ENCODE assay signal across 19 cellular contexts in genomic region chr10:21737061-21737460, GRCh38.
DNase-seq lines count a peak whose midpoint lies in the region; ATAC-seq and TF ChIP-seq lines count a peak whose summit lies in the region.
"Had no signal": no experiment of that assay in that cellular context is flagged by ENCODE, and none has a peak within 500 bp of the region (broad histone marks: within the 10 kb centered on the region; RNA-seq: fewer than 3 reads in every experiment).

No MANE protein-coding gene starts in this region.

- peak overlapping the region; percentile 5 for H3K27ac Mint-ChIP-seq in activated CD4-positive, alpha-beta T cell treated with anti-CD3 and anti-CD28 coated beads, Interleukin-2, amount 10 ng/mL, durations not matched to agents 24 days and 14 days
- peak overlapping the region; percentile 1 for H3K27ac Mint-ChIP-seq in activated T-helper 1 cell treated with anti-CD3 and anti-CD28 coated beads, Interleukin-12 subunit alpha, Interleukin-12 subunit beta, Interleukin-2, Interleukin-4 antibody, amounts not matched to agents 30 ng/mL and 10 ng/mL and 1 ng/mL, durations not matched to agents 14 hours and 24 hours and 36 hours
- H3K27ac Mint-ChIP-seq in natural killer cell treated with Interleukin-12 subunit alpha and Interleukin-12 subunit beta and Interleukin-15 and Interleukin-18, amount 100 ng/mL, for 72 hours = peak overlapping the region; percentile 10 to 23
- H3K27ac Mint-ChIP-seq in mesothelial cell of epicardium = no peak overlapping the region

- no peaks in the 10 kb centered on the region for H3K27me3 ChIP-seq in Loucy (ENCODE audit: insufficient read depth, low read length, poor library complexity, severe bottlenecking)
- no peaks in the 10 kb centered on the region for H3K27me3 ChIP-seq in body of pancreas
- H3K27me3 ChIP-seq in trophoblast cell (ENCODE audit: insufficient read depth, low read length) = no peaks in the 10 kb centered on the region
- H3K27me3 ChIP-seq: breast epithelium, heart right ventricle, upper lobe of right lung had no signal

- H3K4me3 Mint-ChIP-seq in activated CD4-positive, alpha-beta T cell treated with anti-CD3 and anti-CD28 coated beads, Interleukin-2, amount 10 ng/mL, durations not matched to agents 24 days and 14 days = no peak overlapping the region
- no peak overlapping the region for H3K4me3 Mint-ChIP-seq in activated T-helper 1 cell treated with anti-CD3 and anti-CD28 coated beads, Interleukin-12 subunit alpha, Interleukin-12 subunit beta, Interleukin-2, Interleukin-4 antibody, amounts not matched to agents 30 ng/mL and 10 ng/mL and 1 ng/mL, durations not matched to agents 14 hours and 24 hours and 36 hours
- no peak overlapping the region for H3K4me3 Mint-ChIP-seq in natural killer cell treated with Interleukin-12 subunit alpha and Interleukin-12 subunit beta and Interleukin-15 and Interleukin-18, amount 100 ng/mL, for 72 hours
- no peak overlapping the region for H3K4me3 Mint-ChIP-seq in mesothelial cell of epicardium

- H4K12ac ChIP-seq in trophoblast cell (ENCODE audit: low read depth, low read length) = no peak overlapping the region

- H3K18ac ChIP-seq in trophoblast cell (ENCODE audit: low read length) = no peak overlapping the region

- H3K79me2 ChIP-seq in Loucy (ENCODE audit: insufficient read depth, low read length) (no peaks in the 10 kb centered on the region), trophoblast cell (ENCODE audit: control insufficient read depth, insufficient read depth, low read length, poor library complexity) (no peaks in the 10 kb centered on the region)

- H4K8ac ChIP-seq in trophoblast cell (ENCODE audit: low read depth, low read length) = no peak overlapping the region

- peaks cover 42% of the 10 kb centered on the region for H3K36me3 Mint-ChIP-seq in activated CD4-positive, alpha-beta T cell treated with anti-CD3 and anti-CD28 coated beads, Interleukin-2, amount 10 ng/mL, durations not matched to agents 24 days and 14 days (ENCODE audit: low read depth)
- peaks cover 39% of the 10 kb centered on the region for H3K36me3 Mint-ChIP-seq in activated T-helper 1 cell treated with anti-CD3 and anti-CD28 coated beads, Interleukin-12 subunit alpha, Interleukin-12 subunit beta, Interleukin-2, Interleukin-4 antibody, amounts not matched to agents 30 ng/mL and 10 ng/mL and 1 ng/mL, durations not matched to agents 14 hours and 24 hours and 36 hours (ENCODE audit: low read depth)
- H3K36me3 Mint-ChIP-seq in natural killer cell treated with Interleukin-12 subunit alpha and Interleukin-12 subunit beta and Interleukin-15 and Interleukin-18, amount 100 ng/mL, for 72 hours = peaks cover 16% of the 10 kb centered on the region
- H3K36me3 Mint-ChIP-seq in mesothelial cell of epicardium = peaks cover 36% of the 10 kb centered on the region

- H2AFZ ChIP-seq in Loucy (ENCODE audit: low read length) (no peak overlapping the region), trophoblast cell (ENCODE audit: insufficient read depth, low read length, poor library complexity) (no peak overlapping the region)

- no peak overlapping the region for H3K4ac ChIP-seq in trophoblast cell (ENCODE audit: low read depth, low read length)

- H3K79me1 ChIP-seq in trophoblast cell (ENCODE audit: low read length) = no peaks in the 10 kb centered on the region

- peaks cover 46% of the 10 kb centered on the region for H3K4me1 Mint-ChIP-seq in activated CD4-positive, alpha-beta T cell treated with anti-CD3 and anti-CD28 coated beads, Interleukin-2, amount 10 ng/mL, durations not matched to agents 24 days and 14 days
- peaks cover 55% of the 10 kb centered on the region for H3K4me1 Mint-ChIP-seq in activated T-helper 1 cell treated with anti-CD3 and anti-CD28 coated beads, Interleukin-12 subunit alpha, Interleukin-12 subunit beta, Interleukin-2, Interleukin-4 antibody, amounts not matched to agents 30 ng/mL and 10 ng/mL and 1 ng/mL, durations not matched to agents 14 hours and 24 hours and 36 hours (ENCODE audit: low read depth)
- peaks cover 20 to 23% of the 10 kb centered on the region in 2 donors for H3K4me1 Mint-ChIP-seq in natural killer cell treated with Interleukin-12 subunit alpha and Interleukin-12 subunit beta and Interleukin-15 and Interleukin-18, amount 100 ng/mL, for 72 hours (ENCODE audit: low read depth in 2 of 2)
- peaks cover 7% of the 10 kb centered on the region for H3K4me1 Mint-ChIP-seq in mesothelial cell of epicardium

- no peaks in the 10 kb centered on the region for H3K9me2 ChIP-seq in Loucy (replicated peaks; ENCODE audit: low read depth, low read length)

- no peak for TF ChIP-seq POLR2A in body of pancreas (IDR thresholded peaks at IDR 0.05)

- intact Hi-C loops in activated CD4-positive, alpha-beta T cell treated with anti-CD3 and anti-CD28 coated beads, Interleukin-2, amount 10 ng/mL, durations not matched to agents 24 days and 14 days (cut with micrococcal nuclease) = loop anchor here (10.0 kb wide), 1 partner anchor 218 kb away; no protein-coding TSS in a partner anchor
- intact Hi-C loops in activated T-helper 1 cell treated with anti-CD3 and anti-CD28 coated beads, Interleukin-12 subunit alpha, Interleukin-12 subunit beta, Interleukin-2, Interleukin-4 antibody, amounts not matched to agents 30 ng/mL and 10 ng/mL and 1 ng/mL, durations not matched to agents 14 hours and 24 hours and 36 hours (cut with micrococcal nuclease) = no loop called here
- intact Hi-C loops in body of pancreas (cut with DNase I) = no loop called here

- no peak overlapping the region for H4K91ac ChIP-seq in trophoblast cell (ENCODE audit: low read depth, low read length)

- ATAC-seq in natural killer cell treated with Interleukin-12 subunit alpha and Interleukin-12 subunit beta and Interleukin-15 and Interleukin-18, amount 100 ng/mL, for 72 hours = no peak
- ATAC-seq in body of pancreas = no peak
- ATAC-seq: A549, heart right ventricle, upper lobe of right lung had no signal

- no peak overlapping the region for H3K27ac ChIP-seq in body of pancreas
- H3K27ac ChIP-seq in trophoblast cell (ENCODE audit: low read depth, low read length) = no peak overlapping the region
- H3K27ac ChIP-seq: A549, breast epithelium, heart right ventricle, upper lobe of right lung had no signal

- no peaks in the 10 kb centered on the region for H3K9me3 Mint-ChIP-seq in activated CD4-positive, alpha-beta T cell treated with anti-CD3 and anti-CD28 coated beads, Interleukin-2, amount 10 ng/mL, durations not matched to agents 24 days and 14 days
- no peaks in the 10 kb centered on the region for H3K9me3 Mint-ChIP-seq in activated T-helper 1 cell treated with anti-CD3 and anti-CD28 coated beads, Interleukin-12 subunit alpha, Interleukin-12 subunit beta, Interleukin-2, Interleukin-4 antibody, amounts not matched to agents 30 ng/mL and 10 ng/mL and 1 ng/mL, durations not matched to agents 14 hours and 24 hours and 36 hours
- no peaks in the 10 kb centered on the region for H3K9me3 Mint-ChIP-seq in natural killer cell treated with Interleukin-12 subunit alpha and Interleukin-12 subunit beta and Interleukin-15 and Interleukin-18, amount 100 ng/mL, for 72 hours
- H3K9me3 Mint-ChIP-seq in mesothelial cell of epicardium = no peaks in the 10 kb centered on the region

- H3K14ac ChIP-seq in trophoblast cell (ENCODE audit: low read length) = no peak overlapping the region

- H2AK5ac ChIP-seq in trophoblast cell (ENCODE audit: low read length) = no peak overlapping the region

- H3K9ac ChIP-seq in Loucy (ENCODE audit: low read depth, low read length, poor library complexity, severe bottlenecking) (peak overlapping the region; percentile 53), trophoblast cell (ENCODE audit: low read length) (no peak overlapping the region)

- H3K4me2 ChIP-seq in Loucy (ENCODE audit: low read depth, low read length, poor library complexity, severe bottlenecking) (peak overlapping the region; percentile 50), trophoblast cell (ENCODE audit: low read length) (no peak overlapping the region)
- H3K4me2 ChIP-seq: A549 had no signal

- H3K36me3 ChIP-seq in Loucy (ENCODE audit: insufficient read depth, low read length) (peaks cover 82% of the 10 kb centered on the region), body of pancreas (replicated peaks in 1 of 2; ENCODE audit: insufficient read depth in 1 of 2, low read depth in 2 of 2) (peaks cover 0 to 4% of the 10 kb centered on the region in 2 donors), trophoblast cell (ENCODE audit: control insufficient read depth in 1 of 2, insufficient read depth in 2 of 2, low read length in 2 of 2) (peaks cover 14 to 32% of the 10 kb centered on the region in 2 experiments)

- H4K20me1 ChIP-seq in Loucy (ENCODE audit: insufficient read depth, low read length, poor library complexity, severe bottlenecking) = peaks cover 5% of the 10 kb centered on the region

- H3K4me1 ChIP-seq in Loucy (ENCODE audit: insufficient read depth, low read length, poor library complexity, severe bottlenecking) (peaks cover 19% of the 10 kb centered on the region), body of pancreas (peaks cover 13% of the 10 kb centered on the region), trophoblast cell (ENCODE audit: control insufficient read depth in 1 of 2, insufficient read depth in 2 of 2, low read length in 2 of 2) (no peaks in the 10 kb centered on the region)
- H3K4me1 ChIP-seq: breast epithelium, upper lobe of right lung had no signal

- no peak overlapping the region for H2BK120ac ChIP-seq in trophoblast cell (ENCODE audit: insufficient read depth, low read length, poor library complexity)

- H3K27me3 Mint-ChIP-seq in activated CD4-positive, alpha-beta T cell treated with anti-CD3 and anti-CD28 coated beads, Interleukin-2, amount 10 ng/mL, durations not matched to agents 24 days and 14 days = no peaks in the 10 kb centered on the region
- no peaks in the 10 kb centered on the region for H3K27me3 Mint-ChIP-seq in activated T-helper 1 cell treated with anti-CD3 and anti-CD28 coated beads, Interleukin-12 subunit alpha, Interleukin-12 subunit beta, Interleukin-2, Interleukin-4 antibody, amounts not matched to agents 30 ng/mL and 10 ng/mL and 1 ng/mL, durations not matched to agents 14 hours and 24 hours and 36 hours (ENCODE audit: insufficient read depth)
- H3K27me3 Mint-ChIP-seq in natural killer cell treated with Interleukin-12 subunit alpha and Interleukin-12 subunit beta and Interleukin-15 and Interleukin-18, amount 100 ng/mL, for 72 hours = no peaks in the 10 kb centered on the region
- no peaks in the 10 kb centered on the region for H3K27me3 Mint-ChIP-seq in mesothelial cell of epicardium (ENCODE audit: low read depth)

- DNase-seq in activated CD4-positive, alpha-beta T cell treated with anti-CD3 and anti-CD28 coated beads, Interleukin-2, amount 10 ng/mL, durations not matched to agents 24 days and 14 days = peak; percentile 54
- no peak for DNase-seq in activated CD4-positive, alpha-beta T cell treated with anti-CD3 and anti-CD28 coated beads for 1 hour
- DNase-seq in activated T-helper 1 cell treated with anti-CD3 and anti-CD28 coated beads, Interleukin-12 subunit alpha, Interleukin-12 subunit beta, Interleukin-2, Interleukin-4 antibody, amounts not matched to agents 30 ng/mL and 10 ng/mL and 1 ng/mL, durations not matched to agents 14 hours and 24 hours and 36 hours (ENCODE audit: low spot score) = no peak
- no peak for DNase-seq in natural killer cell treated with Interleukin-12 subunit alpha and Interleukin-12 subunit beta and Interleukin-15 and Interleukin-18, amount 100 ng/mL, for 72 hours (ENCODE audit: low spot score)
- no peak for DNase-seq in mesothelial cell of epicardium (ENCODE audit: low spot score in 2 of 2, unreplicated experiment in 2 of 2)
- no peak for DNase-seq in body of pancreas
- DNase-seq in trophoblast cell = no peak
- DNase-seq: activated CD4-positive, alpha-beta T cell treated with anti-CD3 and anti-CD28 coated beads, Interleukin-2, amount 50 U/mL, for 1 hour; activated effector memory CD4-positive, alpha-beta T cell treated with anti-CD3 and anti-CD28 coated beads, Interleukin-2, amount 50 U/mL, for 16 hours; heart right ventricle; KG1; kidney; Right ventricle myocardium superior; stimulated activated CD4-positive, alpha-beta T cell treated with anti-CD3 and anti-CD28 coated beads, Interleukin-4, amount 100 ng/mL, for 4 hours; T1000; upper lobe of right lung had no signal

- H2BK5ac ChIP-seq in trophoblast cell (ENCODE audit: low read depth, low read length, poor library complexity) = no peak overlapping the region

- H2BK12ac ChIP-seq in trophoblast cell (ENCODE audit: low read length) = no peak overlapping the region

- H3F3A ChIP-seq in Loucy (ENCODE audit: low read depth) = no peaks in the 10 kb centered on the region

- no peak for TF ChIP-seq CTCF in Loucy (conservative IDR thresholded peaks at IDR 0.05; ENCODE audit: low read length)
- TF ChIP-seq CTCF in mesothelial cell of epicardium (IDR thresholded peaks at IDR 0.05; ENCODE audit: unreplicated experiment) = no peak
- TF ChIP-seq CTCF in body of pancreas (IDR thresholded peaks at IDR 0.05) = no peak

- no peak overlapping the region for H3K23ac ChIP-seq in trophoblast cell (ENCODE audit: low read length)

- 82 to 91% methylated on average over 5 of the region's 5 CpGs for whole genome bisulfite sequencing in body of pancreas, 2 donors
- no CpG with 5 or more reads among the region's 5 CpGs for WGBS in trophoblast cell (ENCODE audit: extremely low coverage, insufficient coverage, insufficient read length)

- H3K9me3 ChIP-seq in Loucy (ENCODE audit: insufficient read depth, low read depth, low read length) (no peaks in the 10 kb centered on the region), body of pancreas (no peaks in the 10 kb centered on the region), trophoblast cell (ENCODE audit: insufficient read depth, low read depth, low read length) (no peaks in the 10 kb centered on the region)
- H3K9me3 ChIP-seq: A549, breast epithelium, heart right ventricle, upper lobe of right lung had no signal

- peak overlapping the region; percentile 4 for H3K4me3 ChIP-seq in Loucy (ENCODE audit: low read length, poor library complexity, severe bottlenecking)
- no peak overlapping the region for H3K4me3 ChIP-seq in body of pancreas
- no peak overlapping the region for H3K4me3 ChIP-seq in trophoblast cell (ENCODE audit: low read depth, low read length)
- H3K4me3 ChIP-seq: A549, breast epithelium, heart right ventricle, upper lobe of right lung had no signal
